In the genomic region with DNA sequence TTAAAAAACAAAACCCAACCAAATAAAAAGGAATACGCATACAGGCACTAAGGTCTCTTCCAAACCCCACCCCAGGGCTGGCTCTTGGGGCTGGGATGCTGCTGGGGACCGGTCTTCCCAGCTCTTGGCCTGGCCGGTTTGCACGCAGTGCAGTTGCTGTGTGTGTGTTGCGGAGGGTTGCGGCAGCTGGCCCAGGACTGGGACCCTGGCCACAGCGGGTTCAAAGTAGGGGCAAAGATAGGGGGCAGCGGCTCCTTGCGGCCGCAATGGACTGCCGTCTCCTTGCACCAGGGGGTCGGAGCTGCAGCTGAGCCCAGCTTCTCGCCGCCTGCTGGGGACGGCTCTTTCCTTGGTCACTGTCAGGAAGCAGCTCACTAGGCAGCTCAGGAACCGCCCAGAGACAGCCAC, we compare ENCODE assay signal across 20 cellular contexts. TPM values are rescaled to one million over a fixed set of nuclear protein-coding genes. Genes with fewer than 3 reads are reported as not detected.
"Had no signal": no experiment of that assay in that cellular context is flagged by ENCODE, and none has a peak within 500 bp of the region (broad histone marks: within the 10 kb centered on the region; RNA-seq: fewer than 3 reads in every experiment).

No MANE protein-coding gene starts in this region.

- H3K27ac ChIP-seq: epithelial cell of prostate, transverse colon had no signal

- H3K36me3 Mint-ChIP-seq: activated naive CD8-positive, alpha-beta T cell; stimulated activated naive B cell treated with anti-CD40 and anti-IgM and Interleukin-4, amounts not matched to agents 10 μg/mL and 1 μg/mL and 100 μg/mL, for 72 hours had no signal

- H3K4me3 Mint-ChIP-seq: activated B cell treated with CpG ODN at 0.5 μM for 24 hours; activated CD4-positive, alpha-beta T cell treated with anti-CD3 and anti-CD28 coated beads, Interleukin-2, amount 10 ng/mL, durations not matched to agents 7 days and 5 days; activated naive CD8-positive, alpha-beta T cell; activated T-cell treated with anti-CD3 and anti-CD28 coated beads, Interleukin-2, amount 50 U/mL, for 72 hours; nephron; stimulated activated naive B cell treated with anti-CD40 and anti-IgM and Interleukin-4, amounts not matched to agents 10 μg/mL and 1 μg/mL and 100 μg/mL, for 72 hours; T-helper 17 cell had no signal

- H3K9me3 Mint-ChIP-seq: activated B cell treated with CpG ODN at 0.5 μM for 24 hours; activated CD4-positive, alpha-beta T cell treated with anti-CD3 and anti-CD28 coated beads, Interleukin-2, amount 10 ng/mL, durations not matched to agents 7 days and 5 days; activated T-cell treated with anti-CD3 and anti-CD28 coated beads, Interleukin-2, amount 50 U/mL, for 72 hours; nephron; stimulated activated naive B cell treated with anti-CD40 and anti-IgM and Interleukin-4, amounts not matched to agents 10 μg/mL and 1 μg/mL and 100 μg/mL, for 72 hours had no signal

- H3K4me1 Mint-ChIP-seq: activated B cell treated with CpG ODN at 0.5 μM for 24 hours; activated CD4-positive, alpha-beta T cell treated with anti-CD3 and anti-CD28 coated beads, Interleukin-2, amount 10 ng/mL, durations not matched to agents 7 days and 5 days had no signal

- FAIRE-seq: colon, TTC549 had no signal

- H3K9me3 ChIP-seq: gastrocnemius medialis, transverse colon had no signal

- H3K4me1 ChIP-seq: gastrocnemius medialis had no signal

- H3K36me3 ChIP-seq: gastrocnemius medialis, transverse colon had no signal

- DNase-seq: activated B cell treated with CpG ODN at 0.5 μM for 24 hours; activated CD4-positive, alpha-beta T cell treated with anti-CD3 and anti-CD28 coated beads, Interleukin-2, amount 10 ng/mL, durations not matched to agents 7 days and 5 days; activated CD8-positive, alpha-beta memory T cell treated with anti-CD3 and anti-CD28 coated beads, Interleukin-2, amount 50 U/mL, for 48 hours; activated gamma-delta T cell; activated T-cell treated with anti-CD3 and anti-CD28 coated beads, Interleukin-2, amount 50 U/mL, for 72 hours; amniotic stem cell; caudate nucleus; effector CD4-positive, alpha-beta T cell; gastrocnemius medialis; stimulated activated naive B cell treated with anti-CD40 and anti-IgM and Interleukin-4, amounts not matched to agents 10 μg/mL and 1 μg/mL and 100 μg/mL, for 72 hours; substantia nigra; T-helper 17 cell; transverse colon had no signal

- H3K27ac Mint-ChIP-seq: activated B cell treated with CpG ODN at 0.5 μM for 24 hours; activated CD4-positive, alpha-beta T cell treated with anti-CD3 and anti-CD28 coated beads, Interleukin-2, amount 10 ng/mL, durations not matched to agents 7 days and 5 days; activated naive CD8-positive, alpha-beta T cell; activated T-cell treated with anti-CD3 and anti-CD28 coated beads, Interleukin-2, amount 50 U/mL, for 72 hours; stimulated activated naive B cell treated with anti-CD40 and anti-IgM and Interleukin-4, amounts not matched to agents 10 μg/mL and 1 μg/mL and 100 μg/mL, for 72 hours; T-helper 17 cell had no signal

- ATAC-seq: activated T-cell treated with anti-CD3 and anti-CD28 coated beads, Interleukin-2, amount 50 U/mL, for 72 hours; gastrocnemius medialis; stimulated activated naive B cell treated with anti-CD40 and anti-IgM and Interleukin-4, amounts not matched to agents 10 μg/mL and 1 μg/mL and 100 μg/mL, for 72 hours; T-helper 17 cell had no signal

- H3K4me3 ChIP-seq: gastrocnemius medialis, transverse colon had no signal

RNA-seq across cellular contexts. Expression of a gene that starts 5.0 kb away (rescaled TPM):
- total RNA-seq: activated B cell treated with CpG ODN at 0.5 μM for 24 hours; activated CD4-positive, alpha-beta T cell treated with anti-CD3 and anti-CD28 coated beads, Interleukin-2, amount 10 ng/mL, durations not matched to agents 7 days and 5 days; activated T-cell treated with anti-CD3 and anti-CD28 coated beads, Interleukin-2, amount 50 U/mL, for 72 hours; liver; pulmonary artery endothelial cell; T-helper 17 cell; transverse colon had no signal
- polyA plus RNA-seq: liver had no signal
